Comparison of ENCODE assay signal across 10 cellular contexts in genomic region chr4:106583567-106583966, GRCh38.
DNase-seq lines count a peak whose midpoint lies in the region; ATAC-seq and TF ChIP-seq lines count a peak whose summit lies in the region.
"Had no signal": no experiment of that assay in that cellular context is flagged by ENCODE, and none has a peak within 500 bp of the region (broad histone marks: within the 10 kb centered on the region; RNA-seq: fewer than 3 reads in every experiment).

No MANE protein-coding gene starts in this region.

- intact Hi-C loops in Calu3 (cut with micrococcal nuclease; ENCODE audit: unreplicated experiment), result no loop called here

- CTCF ChIA-PET in Calu3 (lab: Charles Lee), result interaction anchor here (0.7 kb wide), 1 partner anchor 54 kb away, joined by 3 read pairs; no protein-coding TSS in a partner anchor

- no peak for ATAC-seq in HG03135 (IDR thresholded peaks at IDR 0.05; ENCODE audit: unreplicated experiment)

- peaks cover 22% of the 10 kb centered on the region for H3K4me1 Mint-ChIP-seq in Calu3 (ENCODE audit: low read depth, unreplicated experiment)
- H3K4me1 Mint-ChIP-seq in nephron progenitor cell, result peaks cover 11% of the 10 kb centered on the region

- BruUV-seq in Calu3 (replicated peaks; lab: Mats Ljungman, UMichigan), result no TSS peak

- no peak for DNase-seq in Calu3
- DNase-seq in NB4 (ENCODE audit: low read depth), result peak; percentile 67
- DNase-seq in dedifferentiated amniotic fluid mesenchymal stem cell (ENCODE audit: extremely low spot score), result peak; percentile 91
- DNase-seq in nephron progenitor cell, result no peak
- no peak for DNase-seq in DMS 273 treated with DMSO at 0.1 percent for 48 hours (lab: John Stamatoyannopoulos, UW)
- DNase-seq in GM13976 (ENCODE audit: low spot score), result no peak
- no peak for DNase-seq in NCI-H1417 treated with DMSO at 0.1 percent for 48 hours (lab: John Stamatoyannopoulos, UW)
- DNase-seq: erythroblast had no signal

- no peaks in the 10 kb centered on the region for H3K36me3 Mint-ChIP-seq in Calu3 (ENCODE audit: insufficient read depth, unreplicated experiment)
- H3K36me3 Mint-ChIP-seq in nephron progenitor cell (ENCODE audit: low read depth), result no peaks in the 10 kb centered on the region

- H3K4me3 ChIP-seq in NB4 (ENCODE audit: low read depth, low read length), result no peak overlapping the region

- no peak for TF ChIP-seq CTCF in Calu3 (IDR thresholded peaks at IDR 0.05; ENCODE audit: unreplicated experiment)
- TF ChIP-seq CTCF in NB4 (IDR thresholded peaks at IDR 0.05; ENCODE audit: low read depth, low read length), result no peak
- no peak for TF ChIP-seq CTCF in nephron progenitor cell (IDR thresholded peaks at IDR 0.05)
- no peak for TF ChIP-seq CTCF in GM13976 (IDR thresholded peaks at IDR 0.05; ENCODE audit: borderline replicate concordance, control extremely low read depth, extremely low read depth, insufficient read depth, missing control alignments)

- H3K27ac Mint-ChIP-seq in Calu3 (ENCODE audit: unreplicated experiment) (peak overlapping the region; percentile 79), nephron progenitor cell (peak overlapping the region; percentile 76)
- H3K27ac Mint-ChIP-seq: T-helper 1 cell treated with Interleukin-12 subunit alpha and Interleukin-12 subunit beta and Interleukin-4 antibody, amounts not matched to agents 30 μg/mL and 1 μg/mL, for 36 hours had no signal

- H3K27me3 Mint-ChIP-seq in Calu3 (ENCODE audit: unreplicated experiment) (no peaks in the 10 kb centered on the region), nephron progenitor cell (ENCODE audit: low read depth, poor library complexity) (peaks cover 3% of the 10 kb centered on the region)

- H3K9me3 Mint-ChIP-seq in Calu3 (ENCODE audit: low read depth, unreplicated experiment) (no peaks in the 10 kb centered on the region), nephron progenitor cell (no peaks in the 10 kb centered on the region)
- H3K9me3 Mint-ChIP-seq: T-helper 1 cell treated with Interleukin-12 subunit alpha and Interleukin-12 subunit beta and Interleukin-4 antibody, amounts not matched to agents 30 μg/mL and 1 μg/mL, for 36 hours had no signal

- in situ Hi-C loops in GM13976 (cut with MboI; ENCODE audit: low sequenced_read_pairs, unreplicated experiment), result no loop called here

- no peak overlapping the region for H3K4me3 Mint-ChIP-seq in Calu3 (ENCODE audit: low read depth, unreplicated experiment)
- no peak overlapping the region for H3K4me3 Mint-ChIP-seq in nephron progenitor cell
- H3K4me3 Mint-ChIP-seq: T-helper 1 cell treated with Interleukin-12 subunit alpha and Interleukin-12 subunit beta and Interleukin-4 antibody, amounts not matched to agents 30 μg/mL and 1 μg/mL, for 36 hours had no signal

- no peak for TF ChIP-seq POLR2A in NB4 (IDR thresholded peaks at IDR 0.05; ENCODE audit: extremely low read depth, insufficient read length)

Comparison
In these comparisons a context has a peak if more than half of its experiments do, and no peak if none do; other contexts are left out.
1. DNase-seq: peak in NB4 (single experiment) and dedifferentiated amniotic fluid mesenchymal stem cell (single experiment); none in Calu3 (single experiment), nephron progenitor cell (single experiment), DMS 273 treated with DMSO at 0.1 percent for 48 hours (single experiment), GM13976 (single experiment) and NCI-H1417 treated with DMSO at 0.1 percent for 48 hours (single experiment).